8 cellular contexts compared by ENCODE assay signal in the genomic region with DNA sequence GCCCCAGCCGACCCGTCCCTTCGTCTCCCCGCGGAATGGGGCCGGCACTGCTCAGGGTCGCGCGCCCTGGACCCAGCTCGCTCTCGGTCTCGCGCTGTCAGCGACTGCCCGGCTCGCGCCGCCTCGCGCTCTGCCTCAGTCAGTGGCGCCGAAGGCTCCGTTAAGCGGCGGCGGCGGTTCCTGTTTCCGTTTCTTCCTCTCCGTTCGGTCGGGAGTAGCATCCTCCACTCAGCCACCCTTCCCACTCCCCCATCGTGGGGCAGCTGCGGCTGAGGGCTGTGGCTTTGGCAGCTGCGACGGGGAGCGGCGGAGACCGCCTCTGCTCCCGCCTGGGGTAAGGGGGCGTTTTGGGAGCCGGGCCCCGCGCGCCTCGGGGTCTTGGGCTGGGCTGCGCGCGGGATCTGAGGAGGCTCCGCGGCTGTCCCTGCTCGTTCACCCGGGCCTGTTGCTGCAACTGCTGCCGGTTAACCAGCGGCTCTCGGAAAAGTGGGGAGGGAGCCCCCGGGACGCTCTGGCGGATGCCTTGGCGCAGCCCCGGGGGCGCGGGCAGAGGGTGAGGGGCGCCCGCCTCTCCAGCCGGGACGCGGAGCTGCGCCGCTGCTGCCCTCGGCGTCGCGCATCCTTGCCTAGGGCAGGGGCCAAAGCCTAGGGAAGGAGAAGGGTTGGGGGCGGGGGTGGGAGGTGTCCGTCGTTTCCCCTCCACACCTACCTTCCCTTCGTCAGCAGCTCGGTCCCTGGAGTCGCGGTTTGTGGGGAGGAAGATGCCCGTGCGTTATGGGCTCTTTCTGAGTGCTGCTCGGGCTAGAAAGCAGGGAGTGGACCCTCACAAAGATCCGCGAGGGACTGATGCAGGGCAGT. TPM values are rescaled to one million over a fixed set of nuclear protein-coding genes. Genes with fewer than 3 reads are reported as not detected.
DNase-seq lines count a peak whose midpoint lies in the region; ATAC-seq, FAIRE-seq and TF ChIP-seq lines count a peak whose summit lies in the region.

No MANE protein-coding gene starts in this region.

- H3K4me1 ChIP-seq in HUES6 (ENCODE audit: control insufficient read depth, insufficient read depth, low read length), result 0 out of 2 replicates have a peak, but pooled peaks cover 10% of the 10 kb centered on the region

- peak overlapping the region; percentile 83 for H3K4me3 ChIP-seq in HUES6 (ENCODE audit: low read depth, low read length)

- no peaks in the 10 kb centered on the region for H3K36me3 ChIP-seq in HUES6 (ENCODE audit: control insufficient read depth, insufficient read depth, low read length)

- no peak for FAIRE-seq in D721Med (lab: Jason Lieb, UNC)

- in situ Hi-C loops in SK-MEL-5 (cut with HindIII; ENCODE audit: low pct_unique_long_range_greater_than_20kb, low sequenced_read_pairs), result no loop called here

- H3K9ac ChIP-seq in HUES6 (ENCODE audit: low read length), result peak overlapping the region; percentile 81

- no peaks in the 10 kb centered on the region for H3K27me3 ChIP-seq in HUES6 (ENCODE audit: control insufficient read depth, insufficient read depth, low read length)

- H3K9me3 ChIP-seq in HUES6 (ENCODE audit: control insufficient read depth, insufficient read depth, low read depth, low read length), result no peaks in the 10 kb centered on the region

- H3K27ac ChIP-seq in HUES6 (ENCODE audit: low read depth, low read length), result peak overlapping the region; percentile 36; the same call in 1 of the 2 replicates

- no peak for TF ChIP-seq CTCF in D721Med (IDR thresholded peaks at IDR 0.05; ENCODE audit: insufficient read depth, missing control alignments)

- DNase-seq in Daoy (ENCODE audit: low read depth) (peak; percentile 87), SK-MEL-5 (ENCODE audit: low read depth, low spot score) (peak; percentile 61), amygdala (lab: John Stamatoyannopoulos, UW) (peak in 38 of 56 donors; percentile 4 to 85 (median 45)), hepatic stellate cell (ENCODE audit: low spot score) (peak; percentile 66), retina (peak; percentile 92), D721Med (ENCODE audit: insufficient read length, low spot score) (no peak)

- ATAC-seq in GM21447 (IDR thresholded peaks at IDR 0.05; ENCODE audit: unreplicated experiment), result peak; percentile 42

RNA-seq across cellular contexts. Expression of a gene that starts 0.6 kb away (rescaled TPM):
- 90.6 and 103 TPM in 2 replicates for total RNA-seq in Daoy (2014; rRNA removed; shearing (Covaris generic))
- 14.3 and 16.2 TPM in 2 replicates for total RNA-seq in SK-MEL-5 (2014; rRNA removed; shearing (Covaris generic))
- polyA plus RNA-seq in SK-MEL-5 (2015; cell fraction: cytosol; rRNA removed), result 14.2 and 23.1 TPM in 2 replicates
- 2.5 and 4.8 TPM in 2 replicates for polyA plus RNA-seq in SK-MEL-5 (2015; cell fraction: nucleus; rRNA removed)
